Comparison of ENCODE assay signal across 24 cellular contexts in the genomic region with DNA sequence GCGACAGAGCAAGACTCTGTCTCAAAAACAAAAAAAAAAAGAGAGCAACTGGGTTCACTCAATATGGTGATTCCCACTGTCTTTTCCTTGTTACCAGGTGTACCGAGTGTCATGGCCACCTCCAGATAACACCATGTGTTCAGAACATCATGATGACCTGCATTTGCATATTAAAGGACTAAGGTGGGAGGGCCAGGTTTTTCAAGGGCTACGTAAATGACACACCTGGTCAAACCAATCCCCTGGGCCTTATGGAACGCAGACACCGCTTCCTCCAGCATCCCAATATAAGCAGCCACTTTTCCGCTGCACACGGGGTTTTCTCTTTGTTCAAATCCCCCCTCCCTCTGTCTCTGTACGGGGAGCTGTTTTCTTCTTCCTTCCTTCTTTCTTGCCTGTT. TPM values are rescaled to one million over a fixed set of nuclear protein-coding genes. Genes with fewer than 3 reads are reported as not detected.
DNase-seq lines count a peak whose midpoint lies in the region; ATAC-seq and TF ChIP-seq lines count a peak whose summit lies in the region.
"Had no signal": no experiment of that assay in that cellular context is flagged by ENCODE, and none has a peak within 500 bp of the region (broad histone marks: within the 10 kb centered on the region; RNA-seq: fewer than 3 reads in every experiment).

No MANE protein-coding gene starts in this region.

- H3K4me1 Mint-ChIP-seq in chondrocyte (ENCODE audit: low read depth), result peaks cover 5% of the 10 kb centered on the region

- ATAC-seq in heart right ventricle (no peak), Right ventricle myocardium inferior (no peak), GM21737 (IDR thresholded peaks at IDR 0.05; ENCODE audit: unreplicated experiment) (no peak), HG03196 (IDR thresholded peaks at IDR 0.05; ENCODE audit: unreplicated experiment) (no peak)
- ATAC-seq: HepG2, Panc1 had no signal

- H3K9me3 ChIP-seq in heart right ventricle (no peaks in the 10 kb centered on the region), skeletal muscle tissue (ENCODE audit: control insufficient read depth in 3 of 3, low read length in 3 of 3) (no peaks in the 10 kb centered on the region)
- H3K9me3 ChIP-seq: HAP-1, SK-N-SH had no signal

- TF ChIP-seq CTCF in heart right ventricle (IDR thresholded peaks at IDR 0.05) (no peak), chondrocyte (IDR thresholded peaks at IDR 0.05) (no peak)

- H3K27me3 Mint-ChIP-seq in chondrocyte (ENCODE audit: low read depth), result peaks cover 14% of the 10 kb centered on the region

- peak overlapping the region in 9 of 10 donors; percentile 31 to 81 (median 73) for H3K27ac ChIP-seq in heart right ventricle
- peak overlapping the region; percentile 75 for H3K27ac ChIP-seq in skeletal muscle tissue (ENCODE audit: low read depth, low read length)
- H3K27ac ChIP-seq: RWPE1 had no signal

- DNase-seq in heart right ventricle, result no peak
- DNase-seq in Right ventricle myocardium inferior (ENCODE audit: missing footprints), result no peak
- peak; percentile 15 for DNase-seq in chondrocyte (ENCODE audit: low spot score)
- peak; percentile 37 for DNase-seq in iPS-NIHi11 (ENCODE audit: low spot score)
- no peak for DNase-seq in NAMALWA (ENCODE audit: low spot score)
- DNase-seq: Calu3, DMS79 treated with DMSO at 0.1 percent for 48 hours, GF-D8, HFFc6, Karpas-422, NCI-H1092 treated with DMSO at 0.1 percent for 48 hours, NCI-H1436, NCI-H187 treated with DMSO at 0.1 percent for 48 hours, NCI-H2107, NCI-H446 treated with DMSO at 0.1 percent for 48 hours, SK-N-SH had no signal

- intact Hi-C loops in heart right ventricle (cut with DNase I) (loop anchor here in 3 of 10 donors (5.0 to 10.0 kb wide), 3 partner anchors 55 to 228 kb away; no protein-coding TSS in a partner anchor), Right ventricle myocardium inferior (cut with DNase I) (no loop called here)

- H3K9ac ChIP-seq in skeletal muscle tissue (ENCODE audit: low read depth in 1 of 3, low read length in 3 of 3), result no peak overlapping the region
- H3K9ac ChIP-seq: SK-N-SH had no signal

- peaks cover 3% of the 10 kb centered on the region for H3K36me3 Mint-ChIP-seq in chondrocyte (ENCODE audit: low read depth)

- H3K4me1 ChIP-seq in heart right ventricle, result peaks cover 0 to 32% (median 11%) of the 10 kb centered on the region in 9 donors
- peaks cover 21 to 38% (median 36%) of the 10 kb centered on the region in 3 donors for H3K4me1 ChIP-seq in skeletal muscle tissue (ENCODE audit: control insufficient read depth in 3 of 3, insufficient read depth in 3 of 3, low read length in 3 of 3)
- H3K4me1 ChIP-seq: HAP-1 had no signal

- H3K27ac Mint-ChIP-seq in chondrocyte (ENCODE audit: unreplicated experiment), result no peak overlapping the region
- H3K27ac Mint-ChIP-seq: HFFc6 had no signal

- H3K4me3 Mint-ChIP-seq in chondrocyte (ENCODE audit: unreplicated experiment), result no peak overlapping the region
- H3K4me3 Mint-ChIP-seq: HFFc6 had no signal

- H3K36me3 ChIP-seq in heart right ventricle, result no peaks in the 10 kb centered on the region
- H3K36me3 ChIP-seq in skeletal muscle tissue (ENCODE audit: control insufficient read depth in 3 of 3, insufficient read depth in 3 of 3, low read length in 3 of 3), result peaks cover 0 to 15% (median 5%) of the 10 kb centered on the region in 3 donors

- no peaks in the 10 kb centered on the region for H3K9me3 Mint-ChIP-seq in chondrocyte (ENCODE audit: low read depth)

- H3K27me3 ChIP-seq in heart right ventricle (no peaks in the 10 kb centered on the region), skeletal muscle tissue (ENCODE audit: control insufficient read depth in 3 of 3, insufficient read depth in 3 of 3, low read length in 3 of 3) (peaks cover 0 to 3% (median 0%) of the 10 kb centered on the region in 3 donors)

- H3K4me3 ChIP-seq in heart right ventricle (no peak overlapping the region), skeletal muscle tissue (ENCODE audit: low read length in 3 of 3) (no peak overlapping the region)
- H3K4me3 ChIP-seq: HAP-1 had no signal

- 85 to 87% methylated on average over 8 of the region's 8 CpGs for WGBS in heart right ventricle, 2 donors

RNA-seq across cellular contexts. Expression of a gene that starts 29.3 kb away (rescaled TPM):
- 10 to 100 TPM in 1 of 10 donors, 1 to 10 TPM in 9; 3.4 to 13.8 (median 4.2) TPM for total RNA-seq in heart right ventricle
- 1 to 10 TPM; 2.5 to 3.9 TPM for polyA plus RNA-seq in heart right ventricle
- 10.6 TPM for total RNA-seq in Right ventricle myocardium inferior
- 3.5 to 4.4 TPM (median 4.2 TPM) in 3 replicates for total RNA-seq in chondrocyte
- 33.4 TPM for total RNA-seq in skeletal muscle tissue
- total RNA-seq: HFFc6, OCI-LY7 had no signal

Comparison
In these comparisons a context has a peak if more than half of its experiments do, and no peak if none do; other contexts are left out.
1. DNase-seq: peak in chondrocyte (single experiment) and iPS-NIHi11 (single experiment); none in heart right ventricle (0 of 2), Right ventricle myocardium inferior (single experiment) and NAMALWA (single experiment).